Comparison of ENCODE assay signal across 17 cellular contexts in the genomic region with DNA sequence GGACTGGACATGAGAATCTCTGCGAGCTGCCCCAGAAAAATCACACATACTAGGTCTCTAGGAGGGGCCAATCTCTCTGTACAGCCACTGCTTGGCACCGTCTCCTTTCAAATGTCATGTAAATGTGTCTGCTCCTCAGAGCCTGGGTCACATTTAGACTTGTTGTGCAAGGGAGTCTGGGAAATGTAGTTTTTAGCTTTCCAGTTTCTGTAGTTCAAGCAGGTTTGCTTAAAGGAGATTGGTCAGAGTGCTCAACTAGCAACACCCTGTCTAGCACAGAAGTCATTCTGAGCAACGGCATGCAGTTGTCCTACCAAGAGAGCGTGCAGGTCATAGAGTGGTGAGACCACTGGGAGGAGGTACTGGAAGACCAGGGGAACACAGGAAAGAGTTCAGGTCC.
DNase-seq lines count a peak whose midpoint lies in the region; ATAC-seq, FAIRE-seq and TF ChIP-seq lines count a peak whose summit lies in the region.
"Had no signal": no experiment of that assay in that cellular context is flagged by ENCODE, and none has a peak within 500 bp of the region (broad histone marks: within the 10 kb centered on the region; RNA-seq: fewer than 3 reads in every experiment).

No MANE protein-coding gene starts in this region.

- no peak overlapping the region for H3K4me2 ChIP-seq in keratinocyte (ENCODE audit: control insufficient read depth, extremely low read depth, insufficient read depth, low read depth, low read length)

- peak; percentile 36 for FAIRE-seq in keratinocyte (lab: Jason Lieb, UNC)
- FAIRE-seq: H54 had no signal

- H3K9me1 ChIP-seq in keratinocyte (ENCODE audit: control insufficient read depth, extremely low read depth, insufficient read depth, low read length): no peaks in the 10 kb centered on the region

- H3K4me1 ChIP-seq in A673 (ENCODE audit: insufficient read depth, low read length, poor library complexity, severe bottlenecking) (peaks cover 17% of the 10 kb centered on the region), HAP-1 (no peaks in the 10 kb centered on the region), body of pancreas (peaks cover 51% of the 10 kb centered on the region), keratinocyte (ENCODE audit: control insufficient read depth, extremely low read depth, insufficient read depth, low read length) (peaks cover 14% of the 10 kb centered on the region), SJCRH30 (no peaks in the 10 kb centered on the region)
- H3K4me1 ChIP-seq: thyroid gland had no signal

- H2AFZ ChIP-seq in keratinocyte (ENCODE audit: control insufficient read depth, low read length): no peak overlapping the region

- H3K9ac ChIP-seq in keratinocyte (ENCODE audit: control insufficient read depth, extremely low read depth, insufficient read depth, low read length): no peak overlapping the region

- in situ Hi-C loops in HAP-1 (cut with MboI; ENCODE audit: low sequenced_read_pairs): no loop called here

- dilution Hi-C loops in keratinocyte (cut with MboI; ENCODE audit: extremely low pct_ligation_motif_present, low sequenced_read_pairs): no loop called here

- no TSS peak for BruUV-seq in A673 (replicated peaks; lab: Mats Ljungman, UMichigan)

- no peak for TF ChIP-seq CTCF in A673 (conservative IDR thresholded peaks at IDR 0.05; ENCODE audit: low read depth, low read length)
- TF ChIP-seq CTCF in body of pancreas (IDR thresholded peaks at IDR 0.05): no peak
- no peak for TF ChIP-seq CTCF in keratinocyte (optimal IDR thresholded peaks at IDR 0.05 in 1 of 3, IDR thresholded peaks at IDR 0.05 in 1 of 3, conservative IDR thresholded peaks at IDR 0.05 in 1 of 3; ENCODE audit: extremely low read depth in 1 of 3, insufficient read depth in 2 of 3, low read length in 3 of 3)

- H3K27me3 ChIP-seq in A673 (replicated peaks; ENCODE audit: insufficient read depth, low read depth, low read length, poor library complexity): no peaks in the 10 kb centered on the region
- H3K27me3 ChIP-seq in HAP-1 (ENCODE audit: low read depth): peaks cover 2% of the 10 kb centered on the region; the same call in 1 of the 2 replicates
- H3K27me3 ChIP-seq in body of pancreas: no peaks in the 10 kb centered on the region
- H3K27me3 ChIP-seq in keratinocyte (ENCODE audit: control insufficient read depth, extremely low read depth, insufficient read depth, low read length): no peaks in the 10 kb centered on the region
- no peaks in the 10 kb centered on the region; the same call in 1 of the 2 replicates for H3K27me3 ChIP-seq in SJCRH30
- H3K27me3 ChIP-seq: dorsolateral prefrontal cortex, thyroid gland had no signal

- no peak overlapping the region for H3K27ac Mint-ChIP-seq in activated CD4-positive, alpha-beta T cell treated with anti-CD3 and anti-CD28 coated beads for 36 hours
- H3K27ac Mint-ChIP-seq: activated T-helper 1 cell treated with anti-CD3 and anti-CD28 coated beads, Interleukin-12 subunit alpha, Interleukin-12 subunit beta, Interleukin-2, Interleukin-4 antibody, amounts not matched to agents 30 ng/mL and 10 ng/mL and 1 ng/mL, durations not matched to agents 14 hours and 24 hours and 36 hours; memory B cell had no signal

- DNase-seq in A673 (ENCODE audit: low spot score): peak; percentile 43
- peak; percentile 20 to 38 for DNase-seq in HAP-1 (ENCODE audit: low spot score in 2 of 2)
- no peak for DNase-seq in body of pancreas
- no peak for DNase-seq in keratinocyte (ENCODE audit: low read depth, low spot score)
- no peak for DNase-seq in activated CD4-positive, alpha-beta T cell treated with anti-CD3 and anti-CD28 coated beads for 36 hours
- DNase-seq in H4 (ENCODE audit: low spot score): no peak
- no peak for DNase-seq in SJCRH30
- DNase-seq: activated CD4-positive, alpha-beta T cell treated with anti-CD3 and anti-CD28 coated beads, Interleukin-2, amount 50 U/mL, for 1 hour; dorsolateral prefrontal cortex; NCI-H774; stimulated activated CD4-positive, alpha-beta T cell treated with anti-CD3 and anti-CD28 coated beads, Interleukin-4, amount 100 ng/mL, for 1 hour; thyroid gland had no signal

- H3K36me3 ChIP-seq in A673 (ENCODE audit: insufficient read depth, low read length, poor library complexity, severe bottlenecking) (no peaks in the 10 kb centered on the region), HAP-1 (replicated peaks) (no peaks in the 10 kb centered on the region), body of pancreas (replicated peaks in 1 of 2; ENCODE audit: insufficient read depth in 1 of 2, low read depth in 2 of 2) (no peaks in the 10 kb centered on the region), keratinocyte (ENCODE audit: control insufficient read depth in 2 of 2, extremely low read depth in 1 of 2, insufficient read depth in 2 of 2, low read length in 2 of 2) (no peaks in the 10 kb centered on the region), SJCRH30 (no peaks in the 10 kb centered on the region)
- H3K36me3 ChIP-seq: thyroid gland had no signal

- H3K4me3 Mint-ChIP-seq in activated CD4-positive, alpha-beta T cell treated with anti-CD3 and anti-CD28 coated beads for 36 hours: no peak overlapping the region
- H3K4me3 Mint-ChIP-seq: activated T-helper 1 cell treated with anti-CD3 and anti-CD28 coated beads, Interleukin-12 subunit alpha, Interleukin-12 subunit beta, Interleukin-2, Interleukin-4 antibody, amounts not matched to agents 30 ng/mL and 10 ng/mL and 1 ng/mL, durations not matched to agents 14 hours and 24 hours and 36 hours; memory B cell had no signal

- CTCF ChIA-PET in A673 (lab: Charles Lee): no interaction called here
- CTCF ChIA-PET in activated CD4-positive, alpha-beta T cell treated with anti-CD3 and anti-CD28 coated beads for 36 hours (lab: Charles Lee): no interaction called here

- no peaks in the 10 kb centered on the region for H4K20me1 ChIP-seq in keratinocyte (ENCODE audit: control insufficient read depth, extremely low read depth, insufficient read depth, low read length)

- H3K27ac ChIP-seq in A673 (ENCODE audit: low read depth, low read length, poor library complexity, severe bottlenecking) (no peak overlapping the region), body of pancreas (peak overlapping the region; percentile 52 to 78 (median 73)), keratinocyte (ENCODE audit: control insufficient read depth, insufficient read depth, low read length) (no peak overlapping the region), SJCRH30 (no peak overlapping the region)
- H3K27ac ChIP-seq: thyroid gland had no signal

- ATAC-seq in body of pancreas (no peak), GM21526 (IDR thresholded peaks at IDR 0.05; ENCODE audit: low FRiP score, unreplicated experiment) (no peak)
- ATAC-seq in activated CD4-positive, alpha-beta T cell treated with anti-CD3 and anti-CD28 coated beads for 36 hours: no peak
- ATAC-seq: sciatic nerve had no signal

- no peaks in the 10 kb centered on the region for H3K27me3 Mint-ChIP-seq in activated CD4-positive, alpha-beta T cell treated with anti-CD3 and anti-CD28 coated beads for 36 hours

- H3K79me2 ChIP-seq in keratinocyte (ENCODE audit: control insufficient read depth, insufficient read depth, low read length): no peaks in the 10 kb centered on the region

- no peaks in the 10 kb centered on the region for H3K9me3 ChIP-seq in A673 (ENCODE audit: low read depth, low read length, poor library complexity, severe bottlenecking)
- no peaks in the 10 kb centered on the region for H3K9me3 ChIP-seq in HAP-1
- H3K9me3 ChIP-seq in body of pancreas: no peaks in the 10 kb centered on the region
- no peaks in the 10 kb centered on the region for H3K9me3 ChIP-seq in keratinocyte (ENCODE audit: control insufficient read depth, low read depth, low read length)
- H3K9me3 ChIP-seq in SJCRH30 (replicated peaks): no peaks in the 10 kb centered on the region
- H3K9me3 ChIP-seq: thyroid gland had no signal

- no peaks in the 10 kb centered on the region for H3K36me3 Mint-ChIP-seq in activated CD4-positive, alpha-beta T cell treated with anti-CD3 and anti-CD28 coated beads for 36 hours (ENCODE audit: low read depth)
- H3K36me3 Mint-ChIP-seq: memory B cell had no signal

- intact Hi-C loops in A673 (cut with micrococcal nuclease; ENCODE audit: unreplicated experiment) (no loop called here), body of pancreas (cut with DNase I) (no loop called here)
- intact Hi-C loops in activated CD4-positive, alpha-beta T cell treated with anti-CD3 and anti-CD28 coated beads for 36 hours (cut with DNase I, micrococcal nuclease): no loop called here

- WGBS in body of pancreas, 2 donors: 83 to 95% methylated on average over 2 to 4 of the region's 4 CpGs

- POLR2A ChIA-PET in A673 (lab: Charles Lee; ENCODE audit: low non-redundant PET): no interaction called here
- POLR2A ChIA-PET in activated CD4-positive, alpha-beta T cell treated with anti-CD3 and anti-CD28 coated beads for 36 hours (lab: Charles Lee): no interaction called here

- H3K4me3 ChIP-seq in A673 (ENCODE audit: low read depth, low read length, poor library complexity, severe bottlenecking) (no peak overlapping the region), HAP-1 (no peak overlapping the region), body of pancreas (no peak overlapping the region), keratinocyte (ENCODE audit: control insufficient read depth in 2 of 3, extremely low read depth in 1 of 3, insufficient read depth in 2 of 3, low read depth in 1 of 3, low read length in 3 of 3) (no peak overlapping the region), SJCRH30 (no peak overlapping the region)
- H3K4me3 ChIP-seq: dorsolateral prefrontal cortex, thyroid gland had no signal

- no peak for TF ChIP-seq POLR2A in body of pancreas (IDR thresholded peaks at IDR 0.05)

- no peaks in the 10 kb centered on the region for H3K4me1 Mint-ChIP-seq in activated CD4-positive, alpha-beta T cell treated with anti-CD3 and anti-CD28 coated beads for 36 hours
- H3K4me1 Mint-ChIP-seq: memory B cell had no signal

- H3K9me3 Mint-ChIP-seq in activated CD4-positive, alpha-beta T cell treated with anti-CD3 and anti-CD28 coated beads for 36 hours (ENCODE audit: low read depth): no peaks in the 10 kb centered on the region
- H3K9me3 Mint-ChIP-seq: activated T-helper 1 cell treated with anti-CD3 and anti-CD28 coated beads, Interleukin-12 subunit alpha, Interleukin-12 subunit beta, Interleukin-2, Interleukin-4 antibody, amounts not matched to agents 30 ng/mL and 10 ng/mL and 1 ng/mL, durations not matched to agents 14 hours and 24 hours and 36 hours; memory B cell had no signal

Comparison
In these comparisons a context has a peak if more than half of its experiments do, and no peak if none do; other contexts are left out.
1. DNase-seq: peak in A673 (single experiment) and HAP-1 (2 of 2); none in body of pancreas (0 of 4), keratinocyte (single experiment), activated CD4-positive, alpha-beta T cell treated with anti-CD3 and anti-CD28 coated beads for 36 hours (single experiment), H4 (single experiment) and SJCRH30 (0 of 2).
2. H3K27ac ChIP-seq: peak in body of pancreas (4 of 4); none in A673 (single experiment), keratinocyte (single experiment) and SJCRH30 (single experiment).